In the genomic region with DNA sequence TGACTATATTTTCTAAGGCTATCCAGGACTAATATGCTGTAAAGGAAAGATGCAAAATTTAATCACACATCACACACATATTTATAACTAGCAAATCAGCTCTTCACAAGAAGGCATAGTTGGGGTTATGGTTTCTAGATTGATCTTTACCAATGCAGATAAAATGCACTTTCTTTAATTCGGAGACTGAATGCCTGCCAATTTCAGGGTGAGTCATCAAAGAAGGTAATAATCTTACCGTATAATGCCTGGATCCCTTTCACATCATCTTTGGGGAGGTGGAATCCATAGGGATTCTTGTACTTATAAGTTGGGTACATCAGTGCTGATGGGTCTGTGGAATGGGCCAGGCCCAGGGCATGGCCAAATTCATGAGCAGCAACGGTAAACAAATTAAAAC, we compare ENCODE assay signal across 2 cellular contexts.
TF ChIP-seq lines count a peak whose summit lies in the region.

No MANE protein-coding gene starts in this region.

TF ChIP-seq in SK-N-SH, 30 proteins besides CTCF, POLR2A, EP300 and RAD21 (continued from another document):
- TF ChIP-seq FOSL2 (IDR thresholded peaks at IDR 0.05; ENCODE audit: borderline replicate concordance, low read depth) (peak; percentile 45; the same call in 1 of the 2 replicates), RFX5 (IDR thresholded peaks at IDR 0.05; ENCODE audit: low read length) (no peak), NFIC (IDR thresholded peaks at IDR 0.05; ENCODE audit: borderline replicate concordance) (peak; percentile 42; the same call in 1 of the 2 replicates)

TF ChIP-seq in SK-N-SH treated with all-trans-retinoic acid at 6 μM for 48 hours, 23 proteins besides CTCF, POLR2A, EP300 and RAD21 (continued from another document):
- no peak for TF ChIP-seq ZNF565 (CRISPR knock-in tag; conservative IDR thresholded peaks at IDR 0.05; ENCODE audit: low read depth)
- TF ChIP-seq ISL1 (CRISPR knock-in tag; IDR thresholded peaks at IDR 0.05) = no peak
- TF ChIP-seq, protein P1, sequence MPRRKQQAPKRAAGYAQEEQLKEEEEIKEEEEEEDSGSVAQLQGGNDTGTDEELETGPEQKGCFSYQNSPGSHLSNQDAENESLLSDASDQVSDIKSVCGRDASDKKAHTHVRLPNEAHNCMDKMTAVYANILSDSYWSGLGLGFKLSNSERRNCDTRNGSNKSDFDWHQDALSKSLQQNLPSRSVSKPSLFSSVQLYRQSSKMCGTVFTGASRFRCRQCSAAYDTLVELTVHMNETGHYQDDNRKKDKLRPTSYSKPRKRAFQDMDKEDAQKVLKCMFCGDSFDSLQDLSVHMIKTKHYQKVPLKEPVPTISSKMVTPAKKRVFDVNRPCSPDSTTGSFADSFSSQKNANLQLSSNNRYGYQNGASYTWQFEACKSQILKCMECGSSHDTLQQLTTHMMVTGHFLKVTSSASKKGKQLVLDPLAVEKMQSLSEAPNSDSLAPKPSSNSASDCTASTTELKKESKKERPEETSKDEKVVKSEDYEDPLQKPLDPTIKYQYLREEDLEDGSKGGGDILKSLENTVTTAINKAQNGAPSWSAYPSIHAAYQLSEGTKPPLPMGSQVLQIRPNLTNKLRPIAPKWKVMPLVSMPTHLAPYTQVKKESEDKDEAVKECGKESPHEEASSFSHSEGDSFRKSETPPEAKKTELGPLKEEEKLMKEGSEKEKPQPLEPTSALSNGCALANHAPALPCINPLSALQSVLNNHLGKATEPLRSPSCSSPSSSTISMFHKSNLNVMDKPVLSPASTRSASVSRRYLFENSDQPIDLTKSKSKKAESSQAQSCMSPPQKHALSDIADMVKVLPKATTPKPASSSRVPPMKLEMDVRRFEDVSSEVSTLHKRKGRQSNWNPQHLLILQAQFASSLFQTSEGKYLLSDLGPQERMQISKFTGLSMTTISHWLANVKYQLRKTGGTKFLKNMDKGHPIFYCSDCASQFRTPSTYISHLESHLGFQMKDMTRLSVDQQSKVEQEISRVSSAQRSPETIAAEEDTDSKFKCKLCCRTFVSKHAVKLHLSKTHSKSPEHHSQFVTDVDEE (CRISPR knock-in tag; IDR thresholded peaks at IDR 0.05) = no peak
